ENCODE assay signal across 8 cellular contexts in the genomic region with DNA sequence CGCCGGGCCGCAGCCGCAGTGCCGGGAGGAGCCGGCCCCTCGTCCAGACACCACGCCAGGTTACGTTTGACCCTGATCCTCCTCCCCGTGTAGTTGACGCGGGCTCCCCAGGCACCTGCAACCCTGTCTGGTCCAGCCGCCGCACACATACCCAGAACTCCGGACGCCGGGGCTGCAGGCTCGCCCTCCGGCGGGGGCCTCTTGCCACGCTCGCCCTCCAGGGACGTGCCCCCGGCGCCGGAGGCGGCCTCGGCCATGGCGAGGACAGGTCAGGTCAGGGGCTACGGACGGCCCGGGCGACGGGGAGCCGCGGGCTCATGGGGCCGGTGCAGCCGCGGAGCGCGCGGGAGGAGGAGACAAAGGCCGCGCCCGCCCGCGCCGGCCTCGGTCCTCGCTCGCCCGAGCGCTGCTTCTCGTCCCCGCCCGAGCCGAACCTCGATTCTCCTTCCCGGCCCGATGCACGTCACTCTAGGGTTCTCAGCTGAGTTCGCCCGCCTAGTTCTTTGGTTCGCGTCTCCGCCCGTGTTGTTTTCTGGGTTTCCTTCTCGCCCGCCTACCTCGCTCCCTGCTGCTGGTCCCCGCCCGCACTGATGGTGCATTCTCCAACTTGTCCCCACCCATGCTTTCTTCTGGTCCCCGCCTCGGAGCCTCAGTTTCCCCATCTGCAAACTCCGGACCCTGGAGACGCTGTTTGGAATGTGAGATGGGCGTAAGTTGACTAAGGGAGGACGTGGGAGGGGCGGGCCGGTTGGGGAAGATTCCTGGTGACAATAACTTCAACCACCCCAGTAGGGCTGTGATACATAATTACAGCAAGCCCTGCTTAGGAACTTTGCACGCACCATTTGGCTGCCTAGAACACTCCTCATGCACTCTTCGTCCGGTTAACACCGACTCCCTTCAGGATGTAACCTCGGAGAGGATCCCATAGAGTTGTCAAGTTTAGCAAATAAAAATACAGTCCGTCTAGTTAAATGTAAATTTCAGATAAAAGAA. TPM values are rescaled to one million over a fixed set of nuclear protein-coding genes. Genes with fewer than 3 reads are reported as not detected.
DNase-seq lines count a peak whose midpoint lies in the region; FAIRE-seq and TF ChIP-seq lines count a peak whose summit lies in the region.

A gene with protein sequence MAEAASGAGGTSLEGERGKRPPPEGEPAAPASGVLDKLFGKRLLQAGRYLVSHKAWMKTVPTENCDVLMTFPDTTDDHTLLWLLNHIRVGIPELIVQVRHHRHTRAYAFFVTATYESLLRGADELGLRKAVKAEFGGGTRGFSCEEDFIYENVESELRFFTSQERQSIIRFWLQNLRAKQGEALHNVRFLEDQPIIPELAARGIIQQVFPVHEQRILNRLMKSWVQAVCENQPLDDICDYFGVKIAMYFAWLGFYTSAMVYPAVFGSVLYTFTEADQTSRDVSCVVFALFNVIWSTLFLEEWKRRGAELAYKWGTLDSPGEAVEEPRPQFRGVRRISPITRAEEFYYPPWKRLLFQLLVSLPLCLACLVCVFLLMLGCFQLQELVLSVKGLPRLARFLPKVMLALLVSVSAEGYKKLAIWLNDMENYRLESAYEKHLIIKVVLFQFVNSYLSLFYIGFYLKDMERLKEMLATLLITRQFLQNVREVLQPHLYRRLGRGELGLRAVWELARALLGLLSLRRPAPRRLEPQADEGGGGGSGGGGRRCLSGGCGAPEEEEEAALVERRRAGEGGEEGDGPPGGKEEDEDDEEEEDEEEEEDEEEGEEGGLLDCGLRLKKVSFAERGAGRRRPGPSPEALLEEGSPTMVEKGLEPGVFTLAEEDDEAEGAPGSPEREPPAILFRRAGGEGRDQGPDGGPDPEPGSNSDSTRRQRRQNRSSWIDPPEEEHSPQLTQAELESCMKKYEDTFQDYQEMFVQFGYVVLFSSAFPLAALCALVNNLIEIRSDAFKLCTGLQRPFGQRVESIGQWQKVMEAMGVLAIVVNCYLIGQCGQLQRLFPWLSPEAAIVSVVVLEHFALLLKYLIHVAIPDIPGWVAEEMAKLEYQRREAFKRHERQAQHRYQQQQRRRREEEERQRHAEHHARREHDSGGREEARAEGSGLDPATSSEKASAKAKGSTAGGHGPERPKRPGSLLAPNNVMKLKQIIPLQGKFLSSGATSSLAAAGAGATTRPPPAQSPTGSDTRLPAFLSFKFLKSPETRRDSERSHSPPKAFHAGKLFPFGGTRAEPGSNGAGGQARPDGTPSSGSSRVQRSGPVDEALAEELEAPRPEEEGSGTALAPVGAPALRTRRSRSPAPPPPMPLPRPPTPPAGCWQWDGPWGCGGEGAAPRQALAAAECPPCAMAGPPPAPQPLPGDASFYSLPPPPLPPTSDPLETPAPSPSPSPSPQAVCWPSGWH (minus strand): TSS at position 442 of the 996 bp plus-strand sequence. CDS start 185 bp downstream, at position 257.

- no peaks in the 10 kb centered on the region for H3K9me2 ChIP-seq in OCI-LY1 (ENCODE audit: low read depth, low read length)

- H4K20me1 ChIP-seq in OCI-LY1 (ENCODE audit: insufficient read depth, low read length) (no peaks in the 10 kb centered on the region), endothelial cell of umbilical vein (replicated peaks; ENCODE audit: control insufficient read depth, extremely low read depth, insufficient read depth, low read length) (no peaks in the 10 kb centered on the region)

- H3K4me1 ChIP-seq in OCI-LY1 (ENCODE audit: insufficient read depth, low read length, severe bottlenecking) (peaks cover 28% of the 10 kb centered on the region), endothelial cell of umbilical vein (ENCODE audit: control insufficient read depth, extremely low read depth, insufficient read depth, low read length) (peaks cover 14% of the 10 kb centered on the region)

- CTCF ChIA-PET in endothelial cell of umbilical vein (lab: Charles Lee) = interaction anchor here (1.0 to 2.6 kb wide), 7 partner anchors 14 to 55 kb away, joined by 3 to 12 read pairs (median 5); partner anchors contain the start of gene MRPL34

- TF ChIP-seq CTCF in AG09319 (IDR thresholded peaks at IDR 0.05; ENCODE audit: low read depth, low read length) (no peak), OCI-LY1 (IDR thresholded peaks at IDR 0.05; ENCODE audit: low read length) (no peak), endothelial cell of umbilical vein (IDR thresholded peaks at IDR 0.05; ENCODE audit: extremely low read depth in 1 of 2, insufficient read depth in 1 of 2, low read depth in 1 of 2, low read length in 2 of 2) (no peak)

- no peaks in the 10 kb centered on the region for H3F3A ChIP-seq in OCI-LY1 (ENCODE audit: insufficient read depth, low read length)

- peak; percentile 95 for FAIRE-seq in endothelial cell of umbilical vein (lab: Jason Lieb, UNC)

- H3K79me2 ChIP-seq in OCI-LY1 (ENCODE audit: insufficient read depth, low read length) (no peaks in the 10 kb centered on the region), endothelial cell of umbilical vein (ENCODE audit: control insufficient read depth, insufficient read depth, low read length) (peaks cover 4% of the 10 kb centered on the region)

- H3K4me3 ChIP-seq in OCI-LY1 (ENCODE audit: low read depth, low read length, poor library complexity, severe bottlenecking) (peak within 1 kb of the TSS; percentile 71), endothelial cell of umbilical vein (replicated peaks in 1 of 3; ENCODE audit: insufficient read depth in 1 of 3, low read depth in 1 of 3, low read length in 3 of 3) (peak within 1 kb of the TSS; percentile 30 to 55 (median 46))

- no peaks in the 10 kb centered on the region for H3K9me1 ChIP-seq in endothelial cell of umbilical vein (replicated peaks; ENCODE audit: control insufficient read depth, extremely low read depth, insufficient read depth, low read length)

- H3K4me2 ChIP-seq in OCI-LY1 (ENCODE audit: low read length) = peak within 1 kb of the TSS; percentile 74
- peak within 1 kb of the TSS; percentile 78 for H3K4me2 ChIP-seq in endothelial cell of umbilical vein (ENCODE audit: insufficient read depth, low read length)

- TF ChIP-seq POLR2A in endothelial cell of umbilical vein (IDR thresholded peaks at IDR 0.05; ENCODE audit: low read depth, low read length) = no peak

- DNase-seq in AG09319 (ENCODE audit: extremely low read depth, low read depth) = peak; percentile 98
- peak; percentile 91 for DNase-seq in GM19240 (ENCODE audit: insufficient read length, low spot score)
- peak; percentile 99 for DNase-seq in HuH-7.5 (ENCODE audit: low spot score)
- DNase-seq in activated CD8-positive, alpha-beta memory T cell treated with anti-CD3 and anti-CD28 coated beads, Interleukin-2, amount 50 U/mL, for 4 hours = peak; percentile 96
- DNase-seq in endothelial cell of umbilical vein (ENCODE audit: low read depth, low spot score) = peak; percentile 96
- DNase-seq in midbrain (lab: John Stamatoyannopoulos, UW) = peak; percentile 96
- peak; percentile 88 to 90 for DNase-seq in stimulated activated CD8-positive, alpha-beta memory T cell treated with anti-CD3 and anti-CD28 coated beads, Interleukin-15, amount 100 ng/mL, for 4 hours (ENCODE audit: low read depth in 2 of 2)

- intact Hi-C loops in endothelial cell of umbilical vein (cut with micrococcal nuclease) = no loop called here

- no peaks in the 10 kb centered on the region; the same call in 1 of the 2 replicates for H3K27me3 ChIP-seq in OCI-LY1 (ENCODE audit: insufficient read depth, low read length)
- peaks cover 0 to 10% of the 10 kb centered on the region in 2 experiments for H3K27me3 ChIP-seq in endothelial cell of umbilical vein (ENCODE audit: control insufficient read depth in 2 of 2, insufficient read depth in 2 of 2, low read length in 2 of 2)

- no TSS peak for BruUV-seq in endothelial cell of umbilical vein (replicated peaks; lab: Mats Ljungman, UMichigan)

- POLR2A ChIA-PET in endothelial cell of umbilical vein (lab: Charles Lee) = no interaction called here

- dilution Hi-C loops in endothelial cell of umbilical vein (cut with MboI; ENCODE audit: extremely low pct_ligation_motif_present, low sequenced_read_pairs) = no loop called here

- H2AFZ ChIP-seq in OCI-LY1 (ENCODE audit: low read length) (no peak within 1 kb of the TSS; the same call in 1 of the 2 replicates), endothelial cell of umbilical vein (ENCODE audit: low read depth, low read length) (peak within 1 kb of the TSS; percentile 91)

- H3K9ac ChIP-seq in OCI-LY1 (ENCODE audit: low read length) (peak within 1 kb of the TSS; percentile 73), endothelial cell of umbilical vein (replicated peaks; ENCODE audit: extremely low read depth, insufficient read depth, low read length) (peak within 1 kb of the TSS; percentile 27)

- H3K27ac ChIP-seq in OCI-LY1 (ENCODE audit: low read depth, low read length, poor library complexity, severe bottlenecking) (peak within 1 kb of the TSS; percentile 0), endothelial cell of umbilical vein (ENCODE audit: insufficient read depth, low read depth, low read length) (no peak within 1 kb of the TSS)

- H3K9me3 ChIP-seq in OCI-LY1 (ENCODE audit: low read length) (no peaks in the 10 kb centered on the region), endothelial cell of umbilical vein (replicated peaks; ENCODE audit: control insufficient read depth, insufficient read depth, low read length) (no peaks in the 10 kb centered on the region)

- peaks cover 15% of the 10 kb centered on the region for H3K36me3 ChIP-seq in OCI-LY1 (ENCODE audit: insufficient read depth, low read length)
- no peaks in the 10 kb centered on the region for H3K36me3 ChIP-seq in endothelial cell of umbilical vein (ENCODE audit: control insufficient read depth in 2 of 2, extremely low read depth in 1 of 2, insufficient read depth in 2 of 2, low read length in 2 of 2)

TF ChIP-seq in endothelial cell of umbilical vein, 7 proteins besides CTCF, POLR2A, EP300 and RAD21 (continues in another document):
- TF ChIP-seq JUN (IDR thresholded peaks at IDR 0.05; ENCODE audit: borderline replicate concordance, insufficient read depth, insufficient read length, low read depth) (no peak), FOS (IDR thresholded peaks at IDR 0.05; ENCODE audit: borderline replicate concordance, insufficient read depth, low read length) (peak; percentile 18), MYC (IDR thresholded peaks at IDR 0.05; ENCODE audit: low read depth, low read length) (peak; percentile 41), POLR2AphosphoS5 (IDR thresholded peaks at IDR 0.05; ENCODE audit: insufficient read depth, low read depth, low read length) (peak; percentile 78), EZH2 (IDR thresholded peaks at IDR 0.05; ENCODE audit: borderline replicate concordance, low read depth, low read length, severe bottlenecking) (no peak)

RNA-seq across cellular contexts. Expression of the gene that starts here (rescaled TPM):
- 6.8 and 7.5 TPM in 2 replicates for total RNA-seq in endothelial cell of umbilical vein
- polyA plus RNA-seq in endothelial cell of umbilical vein = 3.5 and 3.8 TPM in 2 replicates
- polyA plus RNA-seq in endothelial cell of umbilical vein (2011; cell fraction: cytosol; rRNA removed) = 1.5 and 2.2 TPM in 2 replicates
- 17.0 and 22.7 TPM in 2 replicates for polyA plus RNA-seq in endothelial cell of umbilical vein (2011; cell fraction: nucleus; rRNA removed)
- polyA plus RNA-seq in endothelial cell of umbilical vein (2012) = 2.9 and 5.6 TPM in 2 replicates
- polyA minus RNA-seq in endothelial cell of umbilical vein = 3.8 and 5.0 TPM in 2 replicates
- 4.6 TPM for polyA minus RNA-seq in endothelial cell of umbilical vein (2011; cell fraction: cytosol; rRNA and poly(A)+ RNA removed)
- polyA minus RNA-seq in endothelial cell of umbilical vein (2011; cell fraction: nucleus; rRNA and poly(A)+ RNA removed) = 6.3 and 7.8 TPM in 2 replicates
